8 cellular contexts compared by ENCODE assay signal in genomic region chr9:19230356-19231125, GRCh38. TPM values are rescaled to one million over a fixed set of nuclear protein-coding genes. Genes with fewer than 3 reads are reported as not detected.
A peak's percentile ranks its signal among the peaks of the same experiment; 100 is the strongest.
DNase-seq lines count a peak whose midpoint lies in the region; ATAC-seq and TF ChIP-seq lines count a peak whose summit lies in the region.

TSS of gene DENND4C (plus strand) at chr9:19230693. CDS start at chr9:19276175, 45,482 bp downstream.

- H3K27me3 Mint-ChIP-seq in activated T-helper 17 cell treated with anti-CD3 and anti-CD28 coated beads, Interleukin-2, amount 50 U/mL, for 72 hours, result no peaks in the 10 kb centered on the region
- H3K27me3 Mint-ChIP-seq in natural killer cell treated with Interleukin-12 subunit alpha and Interleukin-12 subunit beta and Interleukin-15 and Interleukin-18, amount 100 ng/mL, for 72 hours, result no peaks in the 10 kb centered on the region

- H3K9me3 Mint-ChIP-seq in activated T-helper 17 cell treated with anti-CD3 and anti-CD28 coated beads, Interleukin-2, amount 50 U/mL, for 72 hours, result no peaks in the 10 kb centered on the region
- H3K9me3 Mint-ChIP-seq in natural killer cell treated with Interleukin-12 subunit alpha and Interleukin-12 subunit beta and Interleukin-15 and Interleukin-18, amount 100 ng/mL, for 72 hours, result no peaks in the 10 kb centered on the region

- ATAC-seq in GM21723 (IDR thresholded peaks at IDR 0.05; ENCODE audit: unreplicated experiment), result peak; percentile 73
- ATAC-seq in activated T-helper 17 cell treated with anti-CD3 and anti-CD28 coated beads, Interleukin-2, amount 50 U/mL, for 72 hours (replicated peaks), result peak; percentile 78
- peak; percentile 89 to 92 for ATAC-seq in natural killer cell treated with Interleukin-12 subunit alpha and Interleukin-12 subunit beta and Interleukin-15 and Interleukin-18, amount 100 ng/mL, for 72 hours
- peak; percentile 82 for ATAC-seq in stimulated activated naive CD8-positive, alpha-beta T cell treated with anti-CD3 and anti-CD28 coated beads, Interleukin-15, Interleukin-2, amounts not matched to agents 100 U/mL and 50 U/mL, for 24 hours

- TF ChIP-seq CTCF in fibroblast of pulmonary artery (IDR thresholded peaks at IDR 0.05; ENCODE audit: low read length, missing control alignments), result no peak

- DNase-seq in Daoy (ENCODE audit: low read depth) (peak; percentile 84), KG1 (lab: John Stamatoyannopoulos, UW) (peak; percentile 57), RKO (ENCODE audit: low spot score) (peak; percentile 88), fibroblast of pulmonary artery (ENCODE audit: low read depth) (peak; percentile 86)
- DNase-seq in natural killer cell treated with Interleukin-12 subunit alpha and Interleukin-12 subunit beta and Interleukin-15 and Interleukin-18, amount 100 ng/mL, for 72 hours (ENCODE audit: low spot score), result peak; percentile 88
- DNase-seq in stimulated activated naive CD8-positive, alpha-beta T cell treated with anti-CD3 and anti-CD28 coated beads, Interleukin-15, Interleukin-2, amounts not matched to agents 100 U/mL and 50 U/mL, for 24 hours, result peak; percentile 80

- no peaks in the 10 kb centered on the region for H3K36me3 Mint-ChIP-seq in activated T-helper 17 cell treated with anti-CD3 and anti-CD28 coated beads, Interleukin-2, amount 50 U/mL, for 72 hours (ENCODE audit: low read depth)
- no peaks in the 10 kb centered on the region for H3K36me3 Mint-ChIP-seq in natural killer cell treated with Interleukin-12 subunit alpha and Interleukin-12 subunit beta and Interleukin-15 and Interleukin-18, amount 100 ng/mL, for 72 hours

- H3K4me3 Mint-ChIP-seq in activated T-helper 17 cell treated with anti-CD3 and anti-CD28 coated beads, Interleukin-2, amount 50 U/mL, for 72 hours, result no peak within 1 kb of the TSS
- no peak within 1 kb of the TSS for H3K4me3 Mint-ChIP-seq in natural killer cell treated with Interleukin-12 subunit alpha and Interleukin-12 subunit beta and Interleukin-15 and Interleukin-18, amount 100 ng/mL, for 72 hours

- no peaks in the 10 kb centered on the region for H3K4me1 Mint-ChIP-seq in activated T-helper 17 cell treated with anti-CD3 and anti-CD28 coated beads, Interleukin-2, amount 50 U/mL, for 72 hours
- peaks cover 8 to 11% of the 10 kb centered on the region in 2 donors for H3K4me1 Mint-ChIP-seq in natural killer cell treated with Interleukin-12 subunit alpha and Interleukin-12 subunit beta and Interleukin-15 and Interleukin-18, amount 100 ng/mL, for 72 hours (ENCODE audit: low read depth in 2 of 2)

- H3K4me3 ChIP-seq in fibroblast of pulmonary artery (replicated peaks; ENCODE audit: low read depth, low read length), result peak within 1 kb of the TSS; percentile 86

- H3K27ac Mint-ChIP-seq in activated T-helper 17 cell treated with anti-CD3 and anti-CD28 coated beads, Interleukin-2, amount 50 U/mL, for 72 hours, result no peak within 1 kb of the TSS
- peak within 1 kb of the TSS; percentile 54 to 67 for H3K27ac Mint-ChIP-seq in natural killer cell treated with Interleukin-12 subunit alpha and Interleukin-12 subunit beta and Interleukin-15 and Interleukin-18, amount 100 ng/mL, for 72 hours

RNA-seq across cellular contexts. Expression of gene DENND4C, which starts in this region (rescaled TPM):
- total RNA-seq in Daoy (2014; rRNA removed; shearing (Covaris generic)), result 9.1 and 10.5 TPM in 2 replicates
- total RNA-seq in activated T-helper 17 cell treated with anti-CD3 and anti-CD28 coated beads, Interleukin-2, amount 50 U/mL, for 72 hours, result 10 to 100 TPM; 18.1 to 22.6 TPM
- 10 to 100 TPM; 31.8 to 36.5 TPM for total RNA-seq in natural killer cell treated with Interleukin-12 subunit alpha and Interleukin-12 subunit beta and Interleukin-15 and Interleukin-18, amount 100 ng/mL, for 72 hours

Comparison
In these comparisons a context has a peak if more than half of its experiments do, and no peak if none do; other contexts are left out.
1. Peak in every context shown above with its lines: DNase-seq, ATAC-seq and H3K4me3 ChIP-seq.